24 cellular contexts compared by ENCODE assay signal in the genomic region with DNA sequence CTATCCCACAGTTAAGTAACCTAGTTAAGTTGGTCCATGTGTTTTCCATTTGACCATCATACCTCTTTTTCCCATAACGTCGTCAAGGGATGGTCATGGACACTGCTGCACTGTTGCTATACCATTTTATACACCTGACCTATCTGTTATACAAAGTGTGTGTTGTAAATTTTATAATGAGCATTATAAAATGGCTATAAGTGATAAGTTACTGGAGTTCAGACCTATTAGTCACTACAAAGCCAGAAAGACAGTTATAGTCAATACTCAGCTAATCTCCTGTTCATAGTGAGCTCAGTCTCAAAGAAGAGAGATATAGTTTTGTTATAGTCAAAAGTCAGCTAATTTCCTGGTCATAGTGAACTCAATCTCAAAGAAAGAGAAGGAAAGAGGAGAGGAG. TPM values are rescaled to one million over a fixed set of nuclear protein-coding genes. Genes with fewer than 3 reads are reported as not detected.
A peak's percentile ranks its signal among the peaks of the same experiment; 100 is the strongest.
DNase-seq lines count a peak whose midpoint lies in the region; ATAC-seq and TF ChIP-seq lines count a peak whose summit lies in the region.
"Had no signal": no experiment of that assay in that cellular context is flagged by ENCODE, and none has a peak within 500 bp of the region (broad histone marks: within the 10 kb centered on the region; RNA-seq: fewer than 3 reads in every experiment).

No MANE protein-coding gene starts in this region.

- no peaks in the 10 kb centered on the region for H3K9me3 ChIP-seq in Caco-2
- no peaks in the 10 kb centered on the region for H3K9me3 ChIP-seq in muscle layer of duodenum (ENCODE audit: control insufficient read depth in 1 of 2, low read length in 2 of 2)
- H3K9me3 ChIP-seq in trophoblast cell (ENCODE audit: insufficient read depth, low read depth, low read length) = no peaks in the 10 kb centered on the region
- no peaks in the 10 kb centered on the region for H3K9me3 ChIP-seq in HAP-1
- no peaks in the 10 kb centered on the region for H3K9me3 ChIP-seq in mammary epithelial cell (replicated peaks; ENCODE audit: insufficient read depth, low read length)
- H3K9me3 ChIP-seq: A549; BLaER1 treated with 17β-estradiol and CSF1 and Interleukin-3, amounts not matched to agents 10 nM and 100 nM had no signal

- dilution Hi-C loops in mammary epithelial cell (cut with HindIII; ENCODE audit: low sequenced_read_pairs) = no loop called here

- no peak overlapping the region for H3K4me2 ChIP-seq in trophoblast cell (ENCODE audit: low read length)
- no peak overlapping the region for H3K4me2 ChIP-seq in mammary epithelial cell (ENCODE audit: insufficient read depth, low read depth, low read length)
- H3K4me2 ChIP-seq: A549; BLaER1 treated with 17β-estradiol and CSF1 and Interleukin-3, amounts not matched to agents 10 nM and 100 nM had no signal

- BruUV-seq in Caco-2 (replicated peaks; lab: Mats Ljungman, UMichigan) (no TSS peak), mammary epithelial cell (replicated peaks; lab: Mats Ljungman, UMichigan) (no TSS peak)

- peak overlapping the region; percentile 63 for H2BK12ac ChIP-seq in trophoblast cell (ENCODE audit: low read length)

- H4K8ac ChIP-seq in trophoblast cell (ENCODE audit: low read depth, low read length) = no peak overlapping the region

- intact Hi-C loops in Caco-2 (cut with micrococcal nuclease; ENCODE audit: unreplicated experiment) (no loop called here), left colon (cut with DNase I, micrococcal nuclease) (no loop called here), mammary epithelial cell (cut with micrococcal nuclease) (no loop called here), dorsolateral prefrontal cortex (cut with DNase I) (no loop called here)

- H3K27me3 Mint-ChIP-seq in Caco-2 (ENCODE audit: insufficient read depth, unreplicated experiment) = no peaks in the 10 kb centered on the region

- ATAC-seq in left colon = peak; percentile 72
- ATAC-seq: A549; CD8-positive, alpha-beta T cell; GM12878 had no signal

- H3K4me1 Mint-ChIP-seq in Caco-2 (ENCODE audit: low read depth, unreplicated experiment) = peaks cover 31% of the 10 kb centered on the region
- H3K4me1 Mint-ChIP-seq: B cell had no signal

- no peaks in the 10 kb centered on the region for H4K20me1 ChIP-seq in mammary epithelial cell (ENCODE audit: insufficient read depth, low read length)
- H4K20me1 ChIP-seq: BLaER1 treated with 17β-estradiol and CSF1 and Interleukin-3, amounts not matched to agents 10 nM and 100 nM had no signal

- peaks cover 29% of the 10 kb centered on the region for H3K79me1 ChIP-seq in trophoblast cell (ENCODE audit: low read length)

- H3K23ac ChIP-seq in trophoblast cell (ENCODE audit: low read length) = no peak overlapping the region

- no peaks in the 10 kb centered on the region for H3K27me3 ChIP-seq in Caco-2 (replicated peaks; ENCODE audit: control insufficient read depth, insufficient read depth, low read length)
- no peaks in the 10 kb centered on the region for H3K27me3 ChIP-seq in muscle layer of duodenum (ENCODE audit: low read depth, low read length)
- H3K27me3 ChIP-seq in trophoblast cell (ENCODE audit: insufficient read depth, low read length) = no peaks in the 10 kb centered on the region
- 0 out of 2 replicates have a peak, but pooled peaks cover 4% of the 10 kb centered on the region for H3K27me3 ChIP-seq in HAP-1 (ENCODE audit: low read depth)
- no peaks in the 10 kb centered on the region for H3K27me3 ChIP-seq in mammary epithelial cell (ENCODE audit: insufficient read depth, low read length)
- no peaks in the 10 kb centered on the region for H3K27me3 ChIP-seq in dorsolateral prefrontal cortex
- H3K27me3 ChIP-seq: BLaER1 treated with 17β-estradiol and CSF1 and Interleukin-3, amounts not matched to agents 10 nM and 100 nM had no signal

- no peak overlapping the region for H4K12ac ChIP-seq in trophoblast cell (ENCODE audit: low read depth, low read length)

- no peak overlapping the region for H3K4me3 Mint-ChIP-seq in Caco-2 (ENCODE audit: unreplicated experiment)
- H3K4me3 Mint-ChIP-seq: B cell; CD4-positive, alpha-beta T cell; CD8-positive, alpha-beta T cell had no signal

- H3K36me3 Mint-ChIP-seq in Caco-2 (ENCODE audit: insufficient read depth, unreplicated experiment) = peaks cover 13% of the 10 kb centered on the region
- H3K36me3 Mint-ChIP-seq: CD8-positive, alpha-beta T cell had no signal

- peaks cover 2% of the 10 kb centered on the region for H3K79me2 ChIP-seq in trophoblast cell (ENCODE audit: control insufficient read depth, insufficient read depth, low read length, poor library complexity)
- H3K79me2 ChIP-seq in mammary epithelial cell (ENCODE audit: insufficient read depth, low read length) = no peaks in the 10 kb centered on the region

- POLR2A ChIA-PET in Caco-2 (lab: Charles Lee) = interaction anchor here (1.7 kb wide), 1 partner anchor 19 kb away, joined by 4 read pairs; a partner anchor contains a TSS

- in situ Hi-C loops in HAP-1 (cut with MboI; ENCODE audit: low sequenced_read_pairs) (no loop called here), mammary epithelial cell (cut with MboI; ENCODE audit: low sequenced_read_pairs in 2 of 2) (no loop called here)

- CTCF ChIA-PET in Caco-2 (lab: Charles Lee) = interaction anchor here (1.2 kb wide), 1 partner anchor 10 kb away, joined by 5 read pairs; no protein-coding TSS in a partner anchor
- CTCF ChIA-PET in mammary epithelial cell (lab: Charles Lee; ENCODE audit: low non-redundant PET) = no interaction called here

- H2BK120ac ChIP-seq in trophoblast cell (ENCODE audit: insufficient read depth, low read length, poor library complexity) = no peak overlapping the region

- H3K27ac ChIP-seq in muscle layer of duodenum (ENCODE audit: low read length) (peak overlapping the region; percentile 22), trophoblast cell (ENCODE audit: low read depth, low read length) (no peak overlapping the region), mammary epithelial cell (ENCODE audit: insufficient read depth, low read depth, low read length) (no peak overlapping the region), dorsolateral prefrontal cortex (no peak overlapping the region)
- H3K27ac ChIP-seq: 22Rv1; A549; BLaER1 treated with 17β-estradiol and CSF1 and Interleukin-3, amounts not matched to agents 10 nM and 100 nM; C4-2B had no signal

- no peak overlapping the region for H4K91ac ChIP-seq in trophoblast cell (ENCODE audit: low read depth, low read length)

- TF ChIP-seq CTCF in Caco-2 (IDR thresholded peaks at IDR 0.05; ENCODE audit: insufficient read depth in 1 of 2, low read depth in 1 of 2, low read length in 1 of 2, severe bottlenecking in 1 of 2, unreplicated experiment in 1 of 2) = no peak
- TF ChIP-seq CTCF in mammary epithelial cell (conservative IDR thresholded peaks at IDR 0.05 in 1 of 2, IDR thresholded peaks at IDR 0.05 in 1 of 2; ENCODE audit: extremely low read depth in 1 of 2, insufficient read depth in 1 of 2, low read depth in 1 of 2, low read length in 2 of 2) = no peak
- TF ChIP-seq CTCF in dorsolateral prefrontal cortex (IDR thresholded peaks at IDR 0.05 in 54 of 56, conservative IDR thresholded peaks at IDR 0.05 in 2 of 56; ENCODE audit: low read depth in 1 of 56, partially characterized antibody in 56 of 56) = no peak

- H2BK5ac ChIP-seq in trophoblast cell (ENCODE audit: low read depth, low read length, poor library complexity) = no peak overlapping the region

- H3K36me3 ChIP-seq in Caco-2 (ENCODE audit: control insufficient read depth, insufficient read depth, low read length) (no peaks in the 10 kb centered on the region), muscle layer of duodenum (ENCODE audit: control insufficient read depth in 1 of 2, insufficient read depth in 2 of 2, low read length in 2 of 2) (no peaks in the 10 kb centered on the region), trophoblast cell (ENCODE audit: control insufficient read depth in 1 of 2, insufficient read depth in 2 of 2, low read length in 2 of 2) (no peaks in the 10 kb centered on the region), HAP-1 (replicated peaks) (no peaks in the 10 kb centered on the region), mammary epithelial cell (ENCODE audit: insufficient read depth, low read length) (no peaks in the 10 kb centered on the region)
- H3K36me3 ChIP-seq: BLaER1 treated with 17β-estradiol and CSF1 and Interleukin-3, amounts not matched to agents 10 nM and 100 nM had no signal

- peak overlapping the region; percentile 16 for H3K27ac Mint-ChIP-seq in Caco-2 (ENCODE audit: unreplicated experiment)
- H3K27ac Mint-ChIP-seq: B cell; CD4-positive, alpha-beta T cell; CD8-positive, alpha-beta T cell had no signal

- H3K4me3 ChIP-seq in Caco-2 (ENCODE audit: low read depth, low read length) (no peak overlapping the region), muscle layer of duodenum (ENCODE audit: low read depth in 1 of 2, low read length in 2 of 2) (no peak overlapping the region), trophoblast cell (ENCODE audit: low read depth, low read length) (no peak overlapping the region), HAP-1 (no peak overlapping the region), mammary epithelial cell (replicated peaks in 1 of 3; ENCODE audit: insufficient read depth in 1 of 3, low read depth in 2 of 3, low read length in 3 of 3) (no peak overlapping the region), dorsolateral prefrontal cortex (no peak overlapping the region)
- H3K4me3 ChIP-seq: A549; BLaER1 treated with 17β-estradiol and CSF1 and Interleukin-3, amounts not matched to agents 10 nM and 100 nM; GM12878 had no signal

- H3K9ac ChIP-seq in trophoblast cell (ENCODE audit: low read length) (no peak overlapping the region), mammary epithelial cell (ENCODE audit: insufficient read depth, low read length) (no peak overlapping the region)
- H3K9ac ChIP-seq: BLaER1 treated with 17β-estradiol and CSF1 and Interleukin-3, amounts not matched to agents 10 nM and 100 nM had no signal

- peaks cover 60% of the 10 kb centered on the region for H3K4me1 ChIP-seq in Caco-2
- peaks cover 0 to 13% of the 10 kb centered on the region in 2 donors for H3K4me1 ChIP-seq in muscle layer of duodenum (ENCODE audit: control insufficient read depth in 1 of 2, insufficient read depth in 2 of 2, low read length in 2 of 2)
- peaks cover 26 to 32% of the 10 kb centered on the region in 2 experiments for H3K4me1 ChIP-seq in trophoblast cell (ENCODE audit: control insufficient read depth in 1 of 2, insufficient read depth in 2 of 2, low read length in 2 of 2)
- no peaks in the 10 kb centered on the region for H3K4me1 ChIP-seq in HAP-1
- H3K4me1 ChIP-seq in mammary epithelial cell (ENCODE audit: insufficient read depth, low read length) = peaks cover 3% of the 10 kb centered on the region
- H3K4me1 ChIP-seq: A549 had no signal

- no peaks in the 10 kb centered on the region for H3K9me3 Mint-ChIP-seq in Caco-2 (ENCODE audit: unreplicated experiment)
- H3K9me3 Mint-ChIP-seq: CD4-positive, alpha-beta T cell; CD8-positive, alpha-beta T cell had no signal

- H3K4ac ChIP-seq in trophoblast cell (ENCODE audit: low read depth, low read length) = no peak overlapping the region

- no CpG with 5 or more reads among the region's 2 CpGs for WGBS in trophoblast cell (ENCODE audit: extremely low coverage, insufficient coverage, insufficient read length)
- WGBS in mammary epithelial cell (ENCODE audit: low coverage, missing lambda C conversion rate) = 100% methylated on average over 2 of the region's 2 CpGs

- H3K18ac ChIP-seq in trophoblast cell (ENCODE audit: low read length) = no peak overlapping the region

- H2AFZ ChIP-seq in trophoblast cell (ENCODE audit: insufficient read depth, low read length, poor library complexity) = no peak overlapping the region
- no peak overlapping the region for H2AFZ ChIP-seq in mammary epithelial cell (ENCODE audit: low read depth, low read length)

- DNase-seq in Caco-2 (no peak), left colon (no peak), trophoblast cell (no peak), HAP-1 (ENCODE audit: low spot score in 2 of 2) (no peak), mammary epithelial cell (no peak), dorsolateral prefrontal cortex (no peak)
- DNase-seq in activated CD4-positive, alpha-beta T cell treated with anti-CD3 and anti-CD28 coated beads, Interleukin-2, amount 50 U/mL, for 1 hour = no peak
- DNase-seq: AML-193; CD4-positive, alpha-beta T cell; CD8-positive, alpha-beta T cell; DMS 273 treated with DMSO at 0.1 percent for 48 hours; DMS153; DMS53; DMS79; DND-41; EL; GDM1 had no signal

- H2AK5ac ChIP-seq in trophoblast cell (ENCODE audit: low read length) = no peak overlapping the region

- no peak overlapping the region for H3K14ac ChIP-seq in trophoblast cell (ENCODE audit: low read length)

RNA-seq across cellular contexts. Expression of a gene that starts 18.9 kb away (rescaled TPM):
- total RNA-seq in Caco-2 (2022) (201 and 206 TPM in 2 replicates), left colon (100 to 1,000 TPM; 320 to 430 TPM), mammary epithelial cell (1,000 to 10,000 TPM in 1 of 2 donors, 100 to 1,000 TPM in 1; 543 to 1,542 TPM), dorsolateral prefrontal cortex (100 to 1,000 TPM; 196 to 326 (median 252) TPM)
- 1,013 and 1,027 TPM in 2 replicates for polyA plus RNA-seq in trophoblast cell (2013)
- polyA plus RNA-seq in mammary epithelial cell = 562 TPM
- polyA minus RNA-seq in mammary epithelial cell = 3,655 TPM
